ENCODE assay signal across 22 cellular contexts in genomic region chr17:82799591-82799990, GRCh38. TPM values are rescaled to one million over a fixed set of nuclear protein-coding genes. Genes with fewer than 3 reads are reported as not detected.
"Had no signal": no experiment of that assay in that cellular context is flagged by ENCODE, and none has a peak within 500 bp of the region (broad histone marks: within the 10 kb centered on the region; RNA-seq: fewer than 3 reads in every experiment).

No MANE protein-coding gene starts in this region.

- H3K9me3 ChIP-seq: Peyer's patch had no signal

- H3K27ac Mint-ChIP-seq: activated naive CD8-positive, alpha-beta T cell treated with anti-CD3 and anti-CD28 coated beads for 36 hours; T-helper 1 cell treated with Interleukin-12 subunit alpha and Interleukin-12 subunit beta and Interleukin-4 antibody, amounts not matched to agents 30 μg/mL and 1 μg/mL, for 36 hours; WTC11 had no signal

- DNase-seq: activated CD4-positive, alpha-beta T cell treated with anti-CD3 and anti-CD28 coated beads for 48 hours; activated CD4-positive, alpha-beta T cell treated with anti-CD3 and anti-CD28 coated beads, Interleukin-2, amount 50 U/mL, for 4 hours; activated CD4-positive, CD25-positive, alpha-beta regulatory T cell treated with anti-CD3 and anti-CD28 coated beads, Interleukin-2, amount 50 U/mL, for 72 hours; activated naive CD8-positive, alpha-beta T cell treated with anti-CD3 and anti-CD28 coated beads for 36 hours; activated T-cell treated with anti-CD3 and anti-CD28 coated beads, Interleukin-2, amount 50 U/mL, for 72 hours; brain microvascular endothelial cell; Karpas-422; MM.1S; NCI-H1105; NCI-H1436; NCI-H1694 treated with DMSO at 0.1 percent for 48 hours; NCI-H2029 treated with DMSO at 0.1 percent for 48 hours; NCI-H446; NCI-H524; Peyer's patch; SHP77; T-helper 9 cell had no signal

- ATAC-seq: activated T-cell treated with anti-CD3 and anti-CD28 coated beads, Interleukin-2, amount 50 U/mL, for 72 hours; K562; WTC11 had no signal

- H3K4me3 ChIP-seq: cardiac muscle cell, K562, Peyer's patch had no signal

- H3K27me3 ChIP-seq: brain microvascular endothelial cell, cardiac muscle cell, Peyer's patch had no signal

- H3K9me3 Mint-ChIP-seq: WTC11 had no signal

- H3K27ac ChIP-seq: brain microvascular endothelial cell, cardiac muscle cell, Peyer's patch had no signal

- H3K36me3 ChIP-seq: brain microvascular endothelial cell had no signal

- H3K27me3 Mint-ChIP-seq: activated naive CD8-positive, alpha-beta T cell treated with anti-CD3 and anti-CD28 coated beads for 36 hours had no signal

- H3K4me3 Mint-ChIP-seq: activated naive CD8-positive, alpha-beta T cell treated with anti-CD3 and anti-CD28 coated beads for 36 hours; activated T-cell treated with anti-CD3 and anti-CD28 coated beads, Interleukin-2, amount 50 U/mL, for 72 hours; T-helper 1 cell treated with Interleukin-12 subunit alpha and Interleukin-12 subunit beta and Interleukin-4 antibody, amounts not matched to agents 30 μg/mL and 1 μg/mL, for 36 hours; WTC11 had no signal

RNA-seq across cellular contexts. Expression of gene ZNF750, which starts 40.2 kb away (rescaled TPM):
- total RNA-seq: activated naive CD8-positive, alpha-beta T cell treated with anti-CD3 and anti-CD28 coated beads for 36 hours; activated T-cell treated with anti-CD3 and anti-CD28 coated beads, Interleukin-2, amount 50 U/mL, for 72 hours; cardiac muscle cell; K562; Peyer's patch; SK-MEL-5 had no signal
